8 cellular contexts compared by ENCODE assay signal in genomic region chr10:24952701-24953349, GRCh38. TPM values are rescaled to one million over a fixed set of nuclear protein-coding genes. Genes with fewer than 3 reads are reported as not detected.
DNase-seq lines count a peak whose midpoint lies in the region; ATAC-seq and TF ChIP-seq lines count a peak whose summit lies in the region.

No MANE protein-coding gene starts in this region.

- H3K9me3 ChIP-seq in Peyer's patch (no peaks in the 10 kb centered on the region), ovary (no peaks in the 10 kb centered on the region), vagina (no peaks in the 10 kb centered on the region)

- peak; percentile 71 for ATAC-seq in HG02981 (IDR thresholded peaks at IDR 0.05; ENCODE audit: unreplicated experiment)
- peak; percentile 72 to 79 for ATAC-seq in activated naive CD4-positive, alpha-beta T cell treated with anti-CD3 and anti-CD28 coated beads, Interleukin-2, amount 50 U/mL, for 72 hours

- H3K36me3 Mint-ChIP-seq in activated naive CD4-positive, alpha-beta T cell treated with anti-CD3 and anti-CD28 coated beads, Interleukin-2, amount 50 U/mL, for 72 hours: no peaks in the 10 kb centered on the region

- intact Hi-C loops in ovary (cut with DNase I): loop anchor here in 3 of 4 donors (5.0 to 10.0 kb wide), 2 partner anchors 228 to 231 kb away; partner anchors contain the start of gene ARHGAP21 (in 3 of the 3)
- intact Hi-C loops in vagina (cut with DNase I): loop anchor here (2.0 kb wide), 1 partner anchor 230 kb away; the partner anchor contains the start of gene ARHGAP21

- H3K4me1 ChIP-seq in Peyer's patch (peaks cover 0 to 15% (median 0%) of the 10 kb centered on the region in 4 donors), ovary (ENCODE audit: insufficient read depth) (peaks cover 3% of the 10 kb centered on the region), vagina (peaks cover 36% of the 10 kb centered on the region)

- in situ Hi-C loops in GM13977 (cut with MboI; ENCODE audit: low pct_unique_long_range_greater_than_20kb, low sequenced_read_pairs, unreplicated experiment): no loop called here

- peak; percentile 68 for TF ChIP-seq CTCF in GM13977 (IDR thresholded peaks at IDR 0.05; ENCODE audit: extremely low read depth, insufficient read depth, missing control alignments)
- TF ChIP-seq CTCF in Peyer's patch (IDR thresholded peaks at IDR 0.05): peak in 5 of 6 experiments; percentile 23 to 60 (median 47)
- peak in 2 of 3 donors; percentile 30 to 50 for TF ChIP-seq CTCF in ovary (IDR thresholded peaks at IDR 0.05)
- peak in 1 of 3 experiments; percentile 29 for TF ChIP-seq CTCF in vagina (IDR thresholded peaks at IDR 0.05)

- no peaks in the 10 kb centered on the region for H3K36me3 ChIP-seq in Peyer's patch
- H3K36me3 ChIP-seq in ovary: no peaks in the 10 kb centered on the region
- H3K36me3 ChIP-seq in vagina: no peaks in the 10 kb centered on the region

- peaks cover 0 to 4% of the 10 kb centered on the region in 2 donors for H3K9me3 Mint-ChIP-seq in activated naive CD4-positive, alpha-beta T cell treated with anti-CD3 and anti-CD28 coated beads, Interleukin-2, amount 50 U/mL, for 72 hours

- 1 to 2% (median 1%) methylated on average over 26 to 50 of the region's 50 CpGs for WGBS in ovary, 3 donors

- H3K27ac ChIP-seq in Peyer's patch (peak overlapping the region; percentile 75 to 88 (median 78)), ovary (peak overlapping the region; percentile 89 to 95), vagina (peak overlapping the region; percentile 90)

- peak in 1 of 2 donors; percentile 10 for TF ChIP-seq POLR2A in Peyer's patch (IDR thresholded peaks at IDR 0.05)
- TF ChIP-seq POLR2A in ovary (IDR thresholded peaks at IDR 0.05): peak; percentile 21
- TF ChIP-seq POLR2A in vagina (IDR thresholded peaks at IDR 0.05): no peak

- no peaks in the 10 kb centered on the region for H3K27me3 ChIP-seq in Peyer's patch
- H3K27me3 ChIP-seq in ovary: no peaks in the 10 kb centered on the region
- H3K27me3 ChIP-seq in vagina: no peaks in the 10 kb centered on the region

- H3K4me3 ChIP-seq in Peyer's patch (peak overlapping the region; percentile 65 to 93 (median 74)), ovary (peak overlapping the region; percentile 67), vagina (peak overlapping the region; percentile 67 to 84)

- DNase-seq in 8988T: peak; percentile 61
- peak; percentile 77 for DNase-seq in GM13977 (ENCODE audit: low spot score)
- peak; percentile 50 to 67 (median 67) for DNase-seq in Peyer's patch
- DNase-seq in activated naive CD4-positive, alpha-beta T cell treated with anti-CD3 and anti-CD28 coated beads, Interleukin-2, amount 50 U/mL, for 72 hours (ENCODE audit: low spot score in 2 of 2): peak in 1 of 2 donors; percentile 52
- peak; percentile 6 for DNase-seq in glomerular visceral epithelial cell (ENCODE audit: extremely low spot score)
- DNase-seq in ovary: peak; percentile 52 to 67 (median 64)
- DNase-seq in vagina (ENCODE audit: extremely low spot score in 2 of 2): no peak

- peak overlapping the region; percentile 27 to 73 for H3K27ac Mint-ChIP-seq in activated naive CD4-positive, alpha-beta T cell treated with anti-CD3 and anti-CD28 coated beads, Interleukin-2, amount 50 U/mL, for 72 hours

- no peak for TF ChIP-seq EP300 in ovary (IDR thresholded peaks at IDR 0.05)

RNA-seq across cellular contexts. Expression of gene PRTFDC1, which starts 0.4 kb away (rescaled TPM):
- total RNA-seq in Peyer's patch (10 to 100 TPM in 2 of 4 donors, 1 to 10 TPM in 2; 3.4 to 20.6 (median 13.9) TPM), ovary (10 to 100 TPM; 12.6 to 21.3 (median 14.7) TPM), vagina (7.6 TPM)
- 1 to 10 TPM in 1 of 2 donors, under 1 TPM in 1; 0.70 to 1.1 TPM for total RNA-seq in activated naive CD4-positive, alpha-beta T cell treated with anti-CD3 and anti-CD28 coated beads, Interleukin-2, amount 50 U/mL, for 72 hours
- 10 to 100 TPM; 12.7 to 18.6 TPM for polyA plus RNA-seq in ovary

Comparison
In these comparisons a context has a peak if more than half of its experiments do, and no peak if none do; other contexts are left out.
1. DNase-seq: peak in 8988T (single experiment), GM13977 (single experiment), Peyer's patch (3 of 3), glomerular visceral epithelial cell (single experiment) and ovary (5 of 5); none in vagina (0 of 2).
2. Peak in every context shown above with its lines, with median percentiles within 50 percentile points of each other: H3K27ac ChIP-seq and H3K4me3 ChIP-seq.